ENCODE assay signal across 32 cellular contexts in the genomic region with DNA sequence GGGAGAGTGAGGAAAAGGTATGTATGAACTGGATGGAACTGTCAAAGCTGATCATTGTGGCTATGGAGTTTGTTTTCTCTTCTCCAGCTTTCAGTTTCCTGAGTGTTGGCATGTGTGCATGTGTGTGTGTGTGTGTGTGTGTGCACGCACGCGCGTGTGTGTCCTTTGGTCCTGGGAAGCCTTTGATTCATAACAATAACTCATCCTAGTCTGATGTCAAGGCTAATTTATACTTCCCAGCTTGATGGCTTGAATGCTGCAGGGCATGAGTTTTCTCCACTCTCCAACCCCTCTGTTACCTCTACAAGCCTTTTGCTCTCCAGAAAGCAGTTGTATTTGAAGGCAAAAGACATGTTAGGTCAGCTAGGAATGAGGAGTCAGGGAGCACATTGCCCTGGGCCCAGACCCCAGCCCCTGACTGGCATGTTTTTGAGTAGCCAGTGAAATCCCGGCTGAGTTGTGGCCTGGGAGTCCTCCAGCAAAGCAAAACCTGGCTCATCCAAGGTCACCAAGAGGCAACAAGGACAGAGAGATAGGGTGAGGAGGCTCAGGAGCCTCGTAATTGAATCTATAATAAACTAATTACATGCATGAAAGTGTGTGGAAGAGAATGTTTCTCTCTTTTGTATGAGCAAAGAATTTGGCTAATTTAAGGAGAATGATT. TPM values are rescaled to one million over a fixed set of nuclear protein-coding genes. Genes with fewer than 3 reads are reported as not detected.
A peak's percentile ranks its signal among the peaks of the same experiment; 100 is the strongest.
DNase-seq lines count a peak whose midpoint lies in the region; ATAC-seq and TF ChIP-seq lines count a peak whose summit lies in the region.
"Had no signal": no experiment of that assay in that cellular context is flagged by ENCODE, and none has a peak within 500 bp of the region (broad histone marks: within the 10 kb centered on the region; RNA-seq: fewer than 3 reads in every experiment).

No MANE protein-coding gene starts in this region.

- H3K9ac ChIP-seq in SK-N-SH (no peak overlapping the region), endodermal cell (ENCODE audit: extremely low read depth, low read length, poor library complexity, severe bottlenecking) (no peak overlapping the region)

- DNase-seq in cardiac muscle cell (ENCODE audit: low read depth in 1 of 2, low spot score in 1 of 2) (peak in 1 of 2 donors; percentile 38), cardiac septum (ENCODE audit: low spot score) (no peak), SK-N-SH (peak; percentile 54), endodermal cell (no peak), retina (peak; percentile 86)
- DNase-seq: activated CD4-positive, alpha-beta T cell treated with anti-CD3 and anti-CD28 coated beads for 36 hours; activated effector memory CD4-positive, alpha-beta T cell treated with anti-CD3 and anti-CD28 coated beads, Interleukin-2, amount 50 U/mL, for 16 hours; activated naive CD8-positive, alpha-beta T cell treated with anti-CD3 and anti-CD28 coated beads, Interleukin-2, amount 10 ng/mL, durations not matched to agents 7 days and 5 days; activated T-cell treated with anti-CD3 and anti-CD28 coated beads for 4 hours; body of pancreas; CD4-positive, alpha-beta memory T cell; effector CD4-positive, alpha-beta T cell; erythroblast; foreskin melanocyte; IMR-90; NCI-H1048; NCI-H187; NCI-H2171 treated with DMSO at 0.1 percent for 48 hours; NCI-H526; stimulated activated CD4-positive, alpha-beta T cell treated with anti-CD3 and anti-CD28 coated beads, Interleukin-15, amount 100 ng/mL, for 24 hours; stimulated activated naive CD4-positive, alpha-beta T cell treated with Interleukin-2 at 50 U/mL for 16 hours; testis had no signal

- no peak overlapping the region for H3K4me3 Mint-ChIP-seq in endodermal cell
- H3K4me3 Mint-ChIP-seq in stimulated activated memory B cell treated with anti-CD40 and anti-IgM and Interleukin-4, amounts not matched to agents 10 μg/mL and 1 μg/mL and 100 μg/mL, for 72 hours, result no peak overlapping the region
- H3K4me3 Mint-ChIP-seq: activated CD4-positive, alpha-beta T cell treated with anti-CD3 and anti-CD28 coated beads for 36 hours; activated naive CD8-positive, alpha-beta T cell treated with anti-CD3 and anti-CD28 coated beads, Interleukin-2, amount 10 ng/mL, durations not matched to agents 7 days and 5 days; CD4-positive, alpha-beta memory T cell; memory B cell had no signal

- ATAC-seq in GM19328 (IDR thresholded peaks at IDR 0.05; ENCODE audit: unreplicated experiment) (no peak), HG02981 (IDR thresholded peaks at IDR 0.05; ENCODE audit: unreplicated experiment) (no peak)
- ATAC-seq in stimulated activated memory B cell treated with anti-CD40 and anti-IgM and Interleukin-4, amounts not matched to agents 10 μg/mL and 1 μg/mL and 100 μg/mL, for 72 hours, result no peak
- ATAC-seq: activated CD4-positive, alpha-beta T cell treated with anti-CD3 and anti-CD28 coated beads for 36 hours; body of pancreas had no signal

- H3K4me2 ChIP-seq in SK-N-SH, result no peak overlapping the region

- no peak overlapping the region for H3K27ac Mint-ChIP-seq in endodermal cell
- no peak overlapping the region for H3K27ac Mint-ChIP-seq in stimulated activated memory B cell treated with anti-CD40 and anti-IgM and Interleukin-4, amounts not matched to agents 10 μg/mL and 1 μg/mL and 100 μg/mL, for 72 hours
- H3K27ac Mint-ChIP-seq: activated CD4-positive, alpha-beta T cell treated with anti-CD3 and anti-CD28 coated beads for 36 hours; activated naive CD8-positive, alpha-beta T cell treated with anti-CD3 and anti-CD28 coated beads, Interleukin-2, amount 10 ng/mL, durations not matched to agents 7 days and 5 days; memory B cell had no signal

- no peaks in the 10 kb centered on the region for H3K9me2 ChIP-seq in SK-N-SH

- no peaks in the 10 kb centered on the region for H3K9me3 ChIP-seq in cardiac muscle cell (ENCODE audit: low read depth)
- H3K9me3 ChIP-seq in SK-N-SH, result no peaks in the 10 kb centered on the region
- H3K9me3 ChIP-seq in endodermal cell (ENCODE audit: control insufficient read depth, low read length), result no peaks in the 10 kb centered on the region
- H3K9me3 ChIP-seq: body of pancreas, testis had no signal

- TF ChIP-seq EP300 in SK-N-SH (IDR thresholded peaks at IDR 0.05; ENCODE audit: borderline replicate concordance in 1 of 2, low read depth in 1 of 2, low read length in 1 of 2), result peak in 1 of 2 experiments; percentile 63; a peak in 2 of 4 replicates

- H2AFZ ChIP-seq in SK-N-SH (ENCODE audit: low read depth), result no peak overlapping the region

- H3K27ac ChIP-seq in cardiac muscle cell (peak overlapping the region; percentile 72), SK-N-SH (ENCODE audit: low read depth in 2 of 2, low read length in 1 of 2) (peak overlapping the region in 1 of 2 experiments; percentile 24; a peak in 2 of 4 replicates), endodermal cell (ENCODE audit: low read depth, low read length) (peak overlapping the region; percentile 68)
- H3K27ac ChIP-seq: body of pancreas, SK-N-MC, testis had no signal

- H3K4me3 ChIP-seq in cardiac muscle cell (no peak overlapping the region), SK-N-SH (ENCODE audit: low read depth in 2 of 2, low read length in 1 of 2) (no peak overlapping the region), endodermal cell (ENCODE audit: low read length) (no peak overlapping the region)
- H3K4me3 ChIP-seq: body of pancreas, SK-N-MC, testis had no signal

- WGBS in SK-N-SH (ENCODE audit: low lambda C conversion rate), result 77% methylated on average over 6 of the region's 6 CpGs
- WGBS in endodermal cell (ENCODE audit: insufficient coverage in 1 of 2, insufficient read length in 1 of 2), 2 experiments, result 90 to 95% methylated on average over 2 to 3 of the region's 6 CpGs

- CTCF ChIA-PET in SK-N-SH (lab: Yijun Ruan, JAX), result interaction anchor here (1.5 to 3.6 kb wide), 7 partner anchors 10 to 595 kb away, joined by 3 to 29 read pairs (median 8); no protein-coding TSS in a partner anchor

- intact Hi-C loops in cardiac septum (cut with DNase I), result no loop called here

- H3K4me1 ChIP-seq in cardiac muscle cell (ENCODE audit: low read depth) (peaks cover 21% of the 10 kb centered on the region), SK-N-SH (ENCODE audit: control insufficient read depth in 1 of 2, insufficient read depth in 2 of 2, low read depth in 1 of 2, low read length in 1 of 2) (peaks cover 0 to 50% of the 10 kb centered on the region in 2 experiments; a peak in 1 of 4 replicates), endodermal cell (ENCODE audit: control insufficient read depth, insufficient read depth, low read length) (peaks cover 20% of the 10 kb centered on the region)

- H3K27me3 Mint-ChIP-seq in endodermal cell (ENCODE audit: insufficient read depth), result no peaks in the 10 kb centered on the region
- peaks cover 24% of the 10 kb centered on the region for H3K27me3 Mint-ChIP-seq in stimulated activated memory B cell treated with anti-CD40 and anti-IgM and Interleukin-4, amounts not matched to agents 10 μg/mL and 1 μg/mL and 100 μg/mL, for 72 hours

- POLR2A ChIA-PET in SK-N-SH (lab: Yijun Ruan, JAX), result no interaction called here

- H3K36me3 ChIP-seq in cardiac muscle cell (no peaks in the 10 kb centered on the region), SK-N-SH (replicated peaks in 1 of 2; ENCODE audit: control insufficient read depth in 1 of 2, insufficient read depth in 2 of 2, low read length in 1 of 2) (no peaks in the 10 kb centered on the region), endodermal cell (ENCODE audit: control insufficient read depth, insufficient read depth, low read length) (no peaks in the 10 kb centered on the region)

- no peaks in the 10 kb centered on the region for H3K79me2 ChIP-seq in SK-N-SH (ENCODE audit: insufficient read depth)

- H3K9me3 Mint-ChIP-seq in endodermal cell, result no peaks in the 10 kb centered on the region
- no peaks in the 10 kb centered on the region for H3K9me3 Mint-ChIP-seq in stimulated activated memory B cell treated with anti-CD40 and anti-IgM and Interleukin-4, amounts not matched to agents 10 μg/mL and 1 μg/mL and 100 μg/mL, for 72 hours
- H3K9me3 Mint-ChIP-seq: activated naive CD8-positive, alpha-beta T cell treated with anti-CD3 and anti-CD28 coated beads, Interleukin-2, amount 10 ng/mL, durations not matched to agents 7 days and 5 days; memory B cell had no signal

- no peaks in the 10 kb centered on the region for H3K36me3 Mint-ChIP-seq in endodermal cell (ENCODE audit: low read depth)
- H3K36me3 Mint-ChIP-seq in stimulated activated memory B cell treated with anti-CD40 and anti-IgM and Interleukin-4, amounts not matched to agents 10 μg/mL and 1 μg/mL and 100 μg/mL, for 72 hours, result no peaks in the 10 kb centered on the region
- H3K36me3 Mint-ChIP-seq: activated naive CD8-positive, alpha-beta T cell treated with anti-CD3 and anti-CD28 coated beads, Interleukin-2, amount 10 ng/mL, durations not matched to agents 7 days and 5 days; CD4-positive, alpha-beta memory T cell; memory B cell had no signal

- H3K27me3 ChIP-seq in cardiac muscle cell (no peaks in the 10 kb centered on the region), SK-N-SH (ENCODE audit: insufficient read depth) (no peaks in the 10 kb centered on the region), endodermal cell (ENCODE audit: control insufficient read depth, insufficient read depth, low read length, poor library complexity, severe bottlenecking) (no peaks in the 10 kb centered on the region)
- H3K27me3 ChIP-seq: body of pancreas, testis had no signal

- H3K4me1 Mint-ChIP-seq in endodermal cell, result peaks cover 52% of the 10 kb centered on the region
- H3K4me1 Mint-ChIP-seq in stimulated activated memory B cell treated with anti-CD40 and anti-IgM and Interleukin-4, amounts not matched to agents 10 μg/mL and 1 μg/mL and 100 μg/mL, for 72 hours, result peaks cover 23% of the 10 kb centered on the region
- H3K4me1 Mint-ChIP-seq: activated CD4-positive, alpha-beta T cell treated with anti-CD3 and anti-CD28 coated beads for 36 hours; activated naive CD8-positive, alpha-beta T cell treated with anti-CD3 and anti-CD28 coated beads, Interleukin-2, amount 10 ng/mL, durations not matched to agents 7 days and 5 days; CD4-positive, alpha-beta memory T cell had no signal

- TF ChIP-seq CTCF in cardiac muscle cell (IDR thresholded peaks at IDR 0.05; ENCODE audit: low read depth, low read length) (no peak), SK-N-SH (IDR thresholded peaks at IDR 0.05) (no peak), endodermal cell (conservative IDR thresholded peaks at IDR 0.05) (no peak)

- TF ChIP-seq RAD21 in SK-N-SH (IDR thresholded peaks at IDR 0.05; ENCODE audit: low read length), result no peak

- H3F3A ChIP-seq in SK-N-SH (replicated peaks; ENCODE audit: insufficient read depth), result peaks cover 5% of the 10 kb centered on the region

- no peaks in the 10 kb centered on the region for H4K20me1 ChIP-seq in SK-N-SH (ENCODE audit: insufficient read depth)

RNA-seq across cellular contexts. Expression of a gene that starts 8.9 kb away (rescaled TPM):
- 18.9 and 24.9 TPM in 2 replicates for total RNA-seq in cardiac muscle cell
- 17.9 and 24.4 TPM in 2 replicates for polyA plus RNA-seq in cardiac muscle cell
- total RNA-seq in cardiac septum, result 41.3 TPM
- 23.7 and 28.3 TPM in 2 replicates for polyA plus RNA-seq in SK-N-SH (2012; rRNA removed)
- polyA plus RNA-seq in SK-N-SH (2012; cell fraction: cytosol; rRNA removed), result 16.3 and 24.6 TPM in 2 replicates
- polyA plus RNA-seq in SK-N-SH (2012; cell fraction: nucleus; rRNA removed), result 15.8 and 17.1 TPM in 2 replicates
- 10 to 100 TPM; 38.5 to 49.7 TPM for total RNA-seq in endodermal cell
- polyA plus RNA-seq in endodermal cell (2013, experiment 1 of 2), result 57.7 TPM
- polyA plus RNA-seq in endodermal cell (2013, experiment 2 of 2), result 49.6 TPM

RNA-seq across cellular contexts. Expression of a gene that starts 59.1 kb away (rescaled TPM):
- total RNA-seq in cardiac muscle cell (not detected in 2 replicates), cardiac septum (not detected), endodermal cell (under 1 TPM; 0.29 to 0.58 TPM)
- polyA plus RNA-seq in cardiac muscle cell (not detected in 2 replicates), SK-N-SH (2012; rRNA removed) (0.10 TPM in 1 of 2 replicates, not detected in the other)
- polyA plus RNA-seq in SK-N-SH (2012; cell fraction: cytosol; rRNA removed), result not detected in 2 replicates
- polyA plus RNA-seq in SK-N-SH (2012; cell fraction: nucleus; rRNA removed), result not detected in 2 replicates
- not detected for polyA plus RNA-seq in endodermal cell (2013, experiment 1 of 2)
- not detected for polyA plus RNA-seq in endodermal cell (2013, experiment 2 of 2)
- total RNA-seq: A172; activated CD4-positive, alpha-beta T cell treated with anti-CD3 and anti-CD28 coated beads for 36 hours; activated naive CD8-positive, alpha-beta T cell treated with anti-CD3 and anti-CD28 coated beads, Interleukin-2, amount 10 ng/mL, durations not matched to agents 7 days and 5 days; body of pancreas; CD4-positive, alpha-beta memory T cell; chondrocyte; IMR-90; posterior vena cava; T-helper 2 cell treated with Interferon-gamma antibody and Interleukin-4, amounts not matched to agents 100 ng/mL and 5 ng/mL, for 36 hours had no signal
- polyA plus RNA-seq: CD4-positive, alpha-beta memory T cell; IMR-90; urinary bladder had no signal

Comparison
In these comparisons a context has a peak if more than half of its experiments do, and no peak if none do; other contexts are left out.
1. DNase-seq: peak in SK-N-SH (single experiment) and retina (single experiment); none in cardiac septum (single experiment) and endodermal cell (single experiment).